15 cellular contexts compared by ENCODE assay signal in the genomic region with DNA sequence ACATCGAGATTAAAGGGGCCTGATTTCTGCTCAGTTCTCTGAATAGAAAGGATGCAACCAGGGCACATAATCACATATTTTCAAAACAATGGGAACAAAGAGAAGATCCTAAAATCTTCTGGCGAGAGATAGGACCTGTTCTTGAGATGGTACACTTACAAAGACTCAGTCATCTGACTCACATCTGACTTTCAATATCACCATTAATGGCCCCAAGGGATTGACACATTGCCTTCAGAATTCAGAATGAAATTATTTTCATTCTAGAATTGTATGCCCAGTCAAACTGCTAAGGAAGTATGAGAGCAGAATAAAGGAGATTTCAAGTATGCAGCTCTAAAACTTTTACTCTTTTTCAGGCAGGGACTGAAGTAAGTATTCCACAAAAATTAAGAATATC.
DNase-seq lines count a peak whose midpoint lies in the region; ATAC-seq and TF ChIP-seq lines count a peak whose summit lies in the region.
"Had no signal": no experiment of that assay in that cellular context is flagged by ENCODE, and none has a peak within 500 bp of the region (broad histone marks: within the 10 kb centered on the region; RNA-seq: fewer than 3 reads in every experiment).

No MANE protein-coding gene starts in this region.

- H3K27ac Mint-ChIP-seq in stimulated activated memory B cell treated with anti-CD40 and anti-IgM and Interleukin-4, amounts not matched to agents 10 μg/mL and 1 μg/mL and 100 μg/mL, for 72 hours = no peak overlapping the region
- H3K27ac Mint-ChIP-seq: CD4-positive, alpha-beta T cell; H9 had no signal

- ATAC-seq in GM18520 (IDR thresholded peaks at IDR 0.05; ENCODE audit: unreplicated experiment) = peak; percentile 68
- peak; percentile 42 for ATAC-seq in GM21529 (IDR thresholded peaks at IDR 0.05; ENCODE audit: unreplicated experiment)
- no peak for ATAC-seq in stimulated activated memory B cell treated with anti-CD40 and anti-IgM and Interleukin-4, amounts not matched to agents 10 μg/mL and 1 μg/mL and 100 μg/mL, for 72 hours

- no peak overlapping the region for H3K4me3 ChIP-seq in OCI-LY3 (ENCODE audit: low read length)

- no peak overlapping the region for H3K27ac ChIP-seq in OCI-LY3 (ENCODE audit: low read length)
- H3K27ac ChIP-seq: C4-2B had no signal

- DNase-seq in foreskin melanocyte = peak; percentile 20
- no peak for DNase-seq in dermis blood vessel endothelial cell
- DNase-seq in DMS153 (lab: John Stamatoyannopoulos, UW) = no peak
- DNase-seq: AML-193; CD4-positive, alpha-beta T cell; DND-41; EL; H9; Kasumi-1; KG1 had no signal

- no peaks in the 10 kb centered on the region for H3K9me3 ChIP-seq in OCI-LY3 (ENCODE audit: insufficient read depth, low read length)

- no peaks in the 10 kb centered on the region for H3K36me3 Mint-ChIP-seq in stimulated activated memory B cell treated with anti-CD40 and anti-IgM and Interleukin-4, amounts not matched to agents 10 μg/mL and 1 μg/mL and 100 μg/mL, for 72 hours

- no peak overlapping the region for H2AFZ ChIP-seq in OCI-LY3 (ENCODE audit: low read depth, low read length)

- H3K27me3 Mint-ChIP-seq in stimulated activated memory B cell treated with anti-CD40 and anti-IgM and Interleukin-4, amounts not matched to agents 10 μg/mL and 1 μg/mL and 100 μg/mL, for 72 hours = no peaks in the 10 kb centered on the region
- H3K27me3 Mint-ChIP-seq: CD4-positive, alpha-beta T cell had no signal

- peaks cover 11% of the 10 kb centered on the region for H3K27me3 ChIP-seq in OCI-LY3 (ENCODE audit: low read depth, low read length)

- H3K36me3 ChIP-seq in OCI-LY3 (replicated peaks; ENCODE audit: low read depth, low read length) = no peaks in the 10 kb centered on the region

- H3K4me2 ChIP-seq in OCI-LY3 (ENCODE audit: low read length) = peak overlapping the region; percentile 32

- peaks cover 22% of the 10 kb centered on the region for H3K4me1 ChIP-seq in OCI-LY3 (ENCODE audit: low read length)

- H4K20me1 ChIP-seq in OCI-LY3 (ENCODE audit: insufficient read depth, low read length) = no peaks in the 10 kb centered on the region

- H3K4me1 Mint-ChIP-seq in stimulated activated memory B cell treated with anti-CD40 and anti-IgM and Interleukin-4, amounts not matched to agents 10 μg/mL and 1 μg/mL and 100 μg/mL, for 72 hours = no peaks in the 10 kb centered on the region

- no peak overlapping the region for H3K4me3 Mint-ChIP-seq in stimulated activated memory B cell treated with anti-CD40 and anti-IgM and Interleukin-4, amounts not matched to agents 10 μg/mL and 1 μg/mL and 100 μg/mL, for 72 hours
- H3K4me3 Mint-ChIP-seq: CD4-positive, alpha-beta T cell; H9 had no signal

- no peak overlapping the region for H3K9ac ChIP-seq in OCI-LY3 (ENCODE audit: low read length)

- TF ChIP-seq CTCF in OCI-LY3 (IDR thresholded peaks at IDR 0.05; ENCODE audit: low read depth, low read length) = no peak

- H3K9me3 Mint-ChIP-seq in stimulated activated memory B cell treated with anti-CD40 and anti-IgM and Interleukin-4, amounts not matched to agents 10 μg/mL and 1 μg/mL and 100 μg/mL, for 72 hours = peaks cover 4% of the 10 kb centered on the region
- H3K9me3 Mint-ChIP-seq: H9 had no signal

- H3K79me2 ChIP-seq in OCI-LY3 (ENCODE audit: low read length) = no peaks in the 10 kb centered on the region
